In the genomic region with DNA sequence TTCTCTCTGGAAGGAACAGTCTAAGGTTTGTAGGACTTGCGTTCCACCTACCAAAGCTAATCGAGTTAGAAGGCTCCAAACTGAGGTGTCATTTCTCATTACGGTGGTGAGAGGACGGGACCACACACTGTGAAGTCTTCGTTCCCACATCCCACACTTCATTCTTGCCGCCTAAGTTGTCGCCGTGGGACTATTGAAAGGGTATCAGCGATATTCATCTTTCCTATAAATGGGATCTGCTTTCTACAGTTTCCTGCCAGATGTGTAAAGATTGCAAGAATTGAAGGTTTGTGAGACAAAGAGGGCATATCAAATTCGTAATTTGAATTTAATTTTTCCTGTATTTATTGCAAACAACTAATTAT, we compare ENCODE assay signal across 8 cellular contexts. TPM values are rescaled to one million over a fixed set of nuclear protein-coding genes. Genes with fewer than 3 reads are reported as not detected.
DNase-seq lines count a peak whose midpoint lies in the region; ATAC-seq and TF ChIP-seq lines count a peak whose summit lies in the region.

No MANE protein-coding gene starts in this region.

- peaks cover 23% of the 10 kb centered on the region for H3K4me1 Mint-ChIP-seq in stimulated activated effector memory CD8-positive, alpha-beta T cell treated with anti-CD3 and anti-CD28 coated beads, Interleukin-12 subunit alpha, Interleukin-12 subunit beta, amount 100 ng/mL, for 72 hours

- DNase-seq in HEK293T (ENCODE audit: extremely low spot score) (no peak), WERI-Rb-1 (no peak), left ventricle myocardium inferior (no peak), NCI-H2171 (lab: John Stamatoyannopoulos, UW) (no peak), NCI-H1417 (lab: John Stamatoyannopoulos, UW) (no peak), NCI-H1092 treated with DMSO at 0.1 percent for 48 hours (lab: John Stamatoyannopoulos, UW) (no peak), RPMI8226 (no peak)
- DNase-seq in stimulated activated effector memory CD8-positive, alpha-beta T cell treated with anti-CD3 and anti-CD28 coated beads, Interleukin-12 subunit alpha, Interleukin-12 subunit beta, amount 100 ng/mL, for 72 hours (ENCODE audit: low spot score in 2 of 2): no peak

- POLR2A ChIA-PET in HEK293T (lab: Yijun Ruan, JAX): interaction anchor here (0.6 to 2.3 kb wide), 10 partner anchors 8 to 755 kb away, joined by 3 to 28 read pairs (median 5); a partner anchor contains a TSS

- H3K36me3 ChIP-seq in WERI-Rb-1 (peaks cover 50% of the 10 kb centered on the region), left ventricle myocardium inferior (peaks cover 15% of the 10 kb centered on the region)

- peak overlapping the region; percentile 96 for H3K4me3 Mint-ChIP-seq in stimulated activated effector memory CD8-positive, alpha-beta T cell treated with anti-CD3 and anti-CD28 coated beads, Interleukin-12 subunit alpha, Interleukin-12 subunit beta, amount 100 ng/mL, for 72 hours

- H3K27ac Mint-ChIP-seq in stimulated activated effector memory CD8-positive, alpha-beta T cell treated with anti-CD3 and anti-CD28 coated beads, Interleukin-12 subunit alpha, Interleukin-12 subunit beta, amount 100 ng/mL, for 72 hours: peak overlapping the region; percentile 97

- peaks cover 36% of the 10 kb centered on the region for H3K4me1 ChIP-seq in left ventricle myocardium inferior

- peaks cover 67% of the 10 kb centered on the region for H3K36me3 Mint-ChIP-seq in stimulated activated effector memory CD8-positive, alpha-beta T cell treated with anti-CD3 and anti-CD28 coated beads, Interleukin-12 subunit alpha, Interleukin-12 subunit beta, amount 100 ng/mL, for 72 hours

- CTCF ChIA-PET in HEK293T (lab: Yijun Ruan, JAX): interaction anchor here (0.6 to 1.0 kb wide), 4 partner anchors 12 to 430 kb away, joined by 3 to 4 read pairs (median 3); no protein-coding TSS in a partner anchor

- TF ChIP-seq CTCF in WERI-Rb-1 (IDR thresholded peaks at IDR 0.05; ENCODE audit: low read depth, low read length) (no peak), left ventricle myocardium inferior (IDR thresholded peaks at IDR 0.05; ENCODE audit: borderline replicate concordance) (no peak)

- H3K27me3 ChIP-seq in WERI-Rb-1 (ENCODE audit: insufficient read depth, low read depth, severe bottlenecking) (no peaks in the 10 kb centered on the region), left ventricle myocardium inferior (ENCODE audit: low read depth) (no peaks in the 10 kb centered on the region)

- no peaks in the 10 kb centered on the region for H3K9me3 Mint-ChIP-seq in stimulated activated effector memory CD8-positive, alpha-beta T cell treated with anti-CD3 and anti-CD28 coated beads, Interleukin-12 subunit alpha, Interleukin-12 subunit beta, amount 100 ng/mL, for 72 hours

- peak; percentile 44 for ATAC-seq in stimulated activated effector memory CD8-positive, alpha-beta T cell treated with anti-CD3 and anti-CD28 coated beads, Interleukin-12 subunit alpha, Interleukin-12 subunit beta, amount 100 ng/mL, for 72 hours

- intact Hi-C loops in left ventricle myocardium inferior (cut with micrococcal nuclease): no loop called here

- no peaks in the 10 kb centered on the region for H3K9me3 ChIP-seq in WERI-Rb-1 (ENCODE audit: severe bottlenecking)
- H3K9me3 ChIP-seq in left ventricle myocardium inferior (replicated peaks): no peaks in the 10 kb centered on the region

- H3K27ac ChIP-seq in WERI-Rb-1 (peak overlapping the region; percentile 90), left ventricle myocardium inferior (replicated peaks) (peak overlapping the region; percentile 93)

- peak overlapping the region; percentile 60 for H3K4me3 ChIP-seq in WERI-Rb-1 (ENCODE audit: low read depth, low read length)
- peak overlapping the region; percentile 89 for H3K4me3 ChIP-seq in left ventricle myocardium inferior

TF ChIP-seq in HEK293T, 16 proteins besides CTCF, POLR2A, EP300 and RAD21:
- TF ChIP-seq L3MBTL2 (conservative IDR thresholded peaks at IDR 0.05) (peak; percentile 74; the same call in 1 of the 2 replicates), SP1 (IDR thresholded peaks at IDR 0.05) (no peak)

RNA-seq across cellular contexts. Expression of a gene that starts 0.6 kb away (rescaled TPM):
- total RNA-seq in left ventricle myocardium inferior: 20.9 TPM

RNA-seq across cellular contexts. Expression of a gene that starts 47.7 kb away (rescaled TPM):
- total RNA-seq in left ventricle myocardium inferior: 37.9 TPM

RNA-seq across cellular contexts. Expression of a gene that starts 48.3 kb away (rescaled TPM):
- total RNA-seq in left ventricle myocardium inferior: 1.5 TPM
